In genomic region chr7:150522931-150523330, GRCh38 we compare ENCODE assay signal across 12 cellular contexts. TPM values are rescaled to one million over a fixed set of nuclear protein-coding genes. Genes with fewer than 3 reads are reported as not detected.
A peak's percentile ranks its signal among the peaks of the same experiment; 100 is the strongest.
DNase-seq lines count a peak whose midpoint lies in the region; ATAC-seq, FAIRE-seq and TF ChIP-seq lines count a peak whose summit lies in the region.
"Not testable (repeated sequence)": the region's sequence is repeated elsewhere in the genome, so short reads cannot be mapped to it uniquely, and the experiment has no call there.
"Had no signal": no experiment of that assay in that cellular context is flagged by ENCODE, and none has a peak within 500 bp of the region (broad histone marks: within the 10 kb centered on the region; RNA-seq: fewer than 3 reads in every experiment).

No MANE protein-coding gene starts in this region.

- peak overlapping the region; percentile 11 for H3K4me3 ChIP-seq in CD4-positive, CD25-positive, alpha-beta regulatory T cell (ENCODE audit: low read depth, low read length)
- H3K4me3 ChIP-seq in HUES6 (ENCODE audit: low read depth, low read length), result not testable (repeated sequence)
- H3K4me3 ChIP-seq in H1 (ENCODE audit: extremely low read depth in 1 of 4, insufficient read depth in 2 of 4, low read depth in 3 of 4, low read length in 4 of 4) (peak overlapping the region in 1 of 4 experiments; percentile 29; a peak in 2 of 8 replicates), upper lobe of left lung (peak overlapping the region in 1 of 4 donors; percentile 13)

- TF ChIP-seq POLR2A in H1 (IDR thresholded peaks at IDR 0.05; ENCODE audit: control extremely low read depth in 1 of 2, low read depth in 2 of 2, low read length in 2 of 2); upper lobe of left lung (IDR thresholded peaks at IDR 0.05): not testable (repeated sequence)

- H2BK120ac ChIP-seq in H1 (replicated peaks; ENCODE audit: low read depth, low read length), result not testable (repeated sequence)

- not testable (repeated sequence) for TF ChIP-seq RAD21 in H1 (IDR thresholded peaks at IDR 0.05 in 1 of 2, conservative IDR thresholded peaks at IDR 0.05 in 1 of 2; ENCODE audit: low read depth in 2 of 2, low read length in 2 of 2)

- WGBS in H1 (ENCODE audit: extremely low coverage in 1 of 2, insufficient coverage in 1 of 2, insufficient read length in 1 of 2, insufficient replicate concordance in 2 of 2, low coverage in 1 of 2, low lambda C conversion rate in 2 of 2, missing lambda C conversion rate in 1 of 2), 2 experiments, result 10% methylated on average over 6 of the region's 6 CpGs; no CpG with 5 or more reads in 1 of the 2 experiments
- 63 to 65% methylated on average over 6 of the region's 6 CpGs for WGBS in upper lobe of left lung, 2 donors

- H3K23me2 ChIP-seq in H1 (ENCODE audit: low read depth, low read length), result not testable (repeated sequence)

- H4K20me1 ChIP-seq in H1 (replicated peaks in 1 of 2; ENCODE audit: control insufficient read depth in 1 of 2, insufficient read depth in 2 of 2, low read length in 2 of 2), result not testable (repeated sequence)

- not testable (repeated sequence) for H3K23ac ChIP-seq in H1 (ENCODE audit: insufficient read length)

- TF ChIP-seq CTCF in H1 (IDR thresholded peaks at IDR 0.05; ENCODE audit: control extremely low read depth in 1 of 3, insufficient read depth in 1 of 3, low read depth in 1 of 3, low read length in 3 of 3); upper lobe of left lung (IDR thresholded peaks at IDR 0.05): not testable (repeated sequence)

- H3K27ac Mint-ChIP-seq in CD4-positive, CD25-positive, alpha-beta regulatory T cell, result peak overlapping the region in 2 of 3 donors; percentile 15 to 91
- peak overlapping the region; percentile 94 for H3K27ac Mint-ChIP-seq in T-helper 17 cell
- H3K27ac Mint-ChIP-seq in activated CD8-positive, alpha-beta memory T cell treated with anti-CD3 and anti-CD28 coated beads, Interleukin-2, amount 10 ng/mL, durations not matched to agents 7 days and 5 days, result peak overlapping the region; percentile 33
- peak overlapping the region; percentile 99 for H3K27ac Mint-ChIP-seq in activated naive CD4-positive, alpha-beta T cell treated with anti-CD3 and anti-CD28 coated beads, Interleukin-2, amount 50 U/mL, for 24 hours
- peak overlapping the region in 5 of 6 donors; percentile 33 to 68 (median 61) for H3K27ac Mint-ChIP-seq in immature natural killer cell

- not testable (repeated sequence) for H2BK5ac ChIP-seq in H1 (ENCODE audit: low read depth, low read length)

- not testable (repeated sequence) for H3K27me3 Mint-ChIP-seq in CD4-positive, CD25-positive, alpha-beta regulatory T cell; T-helper 17 cell; activated CD8-positive, alpha-beta memory T cell treated with anti-CD3 and anti-CD28 coated beads, Interleukin-2, amount 10 ng/mL, durations not matched to agents 7 days and 5 days; activated naive CD4-positive, alpha-beta T cell treated with anti-CD3 and anti-CD28 coated beads, Interleukin-2, amount 50 U/mL, for 24 hours; immature natural killer cell (ENCODE audit: low read depth in 3 of 3)

- not testable (repeated sequence) for H2BK12ac ChIP-seq in H1 (ENCODE audit: low read depth, low read length)

- H3K9ac ChIP-seq in HUES6 (ENCODE audit: low read length); H1 (replicated peaks in 1 of 4; ENCODE audit: extremely low read depth in 1 of 4, low read depth in 3 of 4, low read length in 3 of 4): not testable (repeated sequence)

- H3K79me1 ChIP-seq in H1 (ENCODE audit: low read depth, low read length), result not testable (repeated sequence)

- POLR2A ChIA-PET in H1 (lab: Charles Lee; ENCODE audit: partially characterized antibody), result not testable (repeated sequence)

- CTCF ChIA-PET in activated CD8-positive, alpha-beta memory T cell treated with anti-CD3 and anti-CD28 coated beads, Interleukin-2, amount 10 ng/mL, durations not matched to agents 7 days and 5 days (lab: Charles Lee); H1 (lab: Charles Lee; ENCODE audit: partially characterized antibody): not testable (repeated sequence)

- peaks cover 2 to 29% (median 11%) of the 10 kb centered on the region in 7 donors for H3K9me3 Mint-ChIP-seq in CD4-positive, CD25-positive, alpha-beta regulatory T cell
- not testable (repeated sequence) for H3K9me3 Mint-ChIP-seq in activated CD8-positive, alpha-beta memory T cell treated with anti-CD3 and anti-CD28 coated beads, Interleukin-2, amount 10 ng/mL, durations not matched to agents 7 days and 5 days (ENCODE audit: low read depth)
- H3K9me3 Mint-ChIP-seq in activated naive CD4-positive, alpha-beta T cell treated with anti-CD3 and anti-CD28 coated beads, Interleukin-2, amount 50 U/mL, for 24 hours, result peaks cover 25% of the 10 kb centered on the region
- peaks cover 24 to 70% (median 63%) of the 10 kb centered on the region in 6 donors for H3K9me3 Mint-ChIP-seq in immature natural killer cell

- H3K4me3 Mint-ChIP-seq in CD4-positive, CD25-positive, alpha-beta regulatory T cell, result peak overlapping the region; percentile 88 to 96 (median 92)
- H3K4me3 Mint-ChIP-seq in T-helper 17 cell (peak overlapping the region; percentile 28), immature natural killer cell (peak overlapping the region in 4 of 5 donors; percentile 11 to 49 (median 28))
- H3K4me3 Mint-ChIP-seq in activated CD8-positive, alpha-beta memory T cell treated with anti-CD3 and anti-CD28 coated beads, Interleukin-2, amount 10 ng/mL, durations not matched to agents 7 days and 5 days, result peak overlapping the region; percentile 23
- peak overlapping the region; percentile 76 for H3K4me3 Mint-ChIP-seq in activated naive CD4-positive, alpha-beta T cell treated with anti-CD3 and anti-CD28 coated beads, Interleukin-2, amount 50 U/mL, for 24 hours

- not testable (repeated sequence) for H3K18ac ChIP-seq in H1 (ENCODE audit: extremely low read depth, low read length)

- peak overlapping the region; percentile 24 to 51; a peak in 2 of 4 replicates for H3K4me2 ChIP-seq in H1 (ENCODE audit: insufficient read depth in 1 of 2, low read depth in 2 of 2, low read length in 2 of 2)

- TF ChIP-seq EP300 in H1 (IDR thresholded peaks at IDR 0.05; ENCODE audit: borderline replicate concordance in 1 of 2, low read depth in 2 of 2, low read length in 2 of 2); upper lobe of left lung (IDR thresholded peaks at IDR 0.05): not testable (repeated sequence)

- H2BK15ac ChIP-seq in H1 (ENCODE audit: low read length), result not testable (repeated sequence)

- peaks cover 33 to 70% (median 51%) of the 10 kb centered on the region in 4 donors for H3K4me1 Mint-ChIP-seq in CD4-positive, CD25-positive, alpha-beta regulatory T cell
- peaks cover 18% of the 10 kb centered on the region for H3K4me1 Mint-ChIP-seq in T-helper 17 cell
- peaks cover 32% of the 10 kb centered on the region for H3K4me1 Mint-ChIP-seq in activated CD8-positive, alpha-beta memory T cell treated with anti-CD3 and anti-CD28 coated beads, Interleukin-2, amount 10 ng/mL, durations not matched to agents 7 days and 5 days
- H3K4me1 Mint-ChIP-seq in activated naive CD4-positive, alpha-beta T cell treated with anti-CD3 and anti-CD28 coated beads, Interleukin-2, amount 50 U/mL, for 24 hours, result peaks cover 74% of the 10 kb centered on the region
- peaks cover 32 to 85% of the 10 kb centered on the region in 2 donors for H3K4me1 Mint-ChIP-seq in immature natural killer cell

- not testable (repeated sequence) for H4K8ac ChIP-seq in H1 (ENCODE audit: extremely low read depth, insufficient read depth, low read length)

- H3K4ac ChIP-seq in H1 (replicated peaks; ENCODE audit: insufficient read length, low read depth, low read length), result not testable (repeated sequence)

- peaks cover 59% of the 10 kb centered on the region for H3K36me3 Mint-ChIP-seq in CD4-positive, CD25-positive, alpha-beta regulatory T cell
- H3K36me3 Mint-ChIP-seq in T-helper 17 cell (ENCODE audit: low read depth) (peaks cover 23% of the 10 kb centered on the region), immature natural killer cell (peaks cover 67 to 87% (median 84%) of the 10 kb centered on the region in 3 donors)
- H3K36me3 Mint-ChIP-seq in activated CD8-positive, alpha-beta memory T cell treated with anti-CD3 and anti-CD28 coated beads, Interleukin-2, amount 10 ng/mL, durations not matched to agents 7 days and 5 days, result peaks cover 60% of the 10 kb centered on the region
- peaks cover 42% of the 10 kb centered on the region for H3K36me3 Mint-ChIP-seq in activated naive CD4-positive, alpha-beta T cell treated with anti-CD3 and anti-CD28 coated beads, Interleukin-2, amount 50 U/mL, for 24 hours

- not testable (repeated sequence) for H3K27ac ChIP-seq in CD4-positive, CD25-positive, alpha-beta regulatory T cell (ENCODE audit: insufficient read depth, low read length, poor library complexity, severe bottlenecking); H1 (ENCODE audit: low read depth, low read length)
- 0 out of 2 replicates have a peak overlapping the region, but pooled peaks have one; percentile 18 for H3K27ac ChIP-seq in HUES6 (ENCODE audit: low read depth, low read length)
- peak overlapping the region; percentile 26 to 87 (median 64) for H3K27ac ChIP-seq in upper lobe of left lung

- H3K79me2 ChIP-seq in H1 (ENCODE audit: control insufficient read depth in 1 of 2, insufficient read depth in 2 of 2, low read length in 2 of 2), result not testable (repeated sequence)

- H3K36me3 ChIP-seq in CD4-positive, CD25-positive, alpha-beta regulatory T cell (ENCODE audit: control insufficient read depth, insufficient read depth, low read length), result peaks cover 29% of the 10 kb centered on the region
- not testable (repeated sequence) for H3K36me3 ChIP-seq in HUES6 (ENCODE audit: control insufficient read depth, insufficient read depth, low read length); H1 (ENCODE audit: control insufficient read depth in 2 of 4, insufficient read depth in 4 of 4, low read length in 3 of 4); upper lobe of left lung

- not testable (repeated sequence) for DNase-seq in CD4-positive, CD25-positive, alpha-beta regulatory T cell; T-helper 17 cell; activated CD8-positive, alpha-beta memory T cell treated with anti-CD3 and anti-CD28 coated beads, Interleukin-2, amount 10 ng/mL, durations not matched to agents 7 days and 5 days; immature natural killer cell; upper lobe of left lung
- DNase-seq in H1 (ENCODE audit: low read depth in 1 of 2, low spot score in 2 of 2), result peak in 1 of 2 experiments; percentile 50

- peaks cover 18% of the 10 kb centered on the region for H3K4me1 ChIP-seq in CD4-positive, CD25-positive, alpha-beta regulatory T cell (ENCODE audit: control insufficient read depth, insufficient read depth, low read length, poor library complexity, severe bottlenecking)
- H3K4me1 ChIP-seq in HUES6 (ENCODE audit: control insufficient read depth, insufficient read depth, low read length); H1 (replicated peaks in 1 of 4; ENCODE audit: control insufficient read depth in 3 of 4, insufficient read depth in 4 of 4, low read length in 3 of 4); upper lobe of left lung: not testable (repeated sequence)

- ATAC-seq in CD4-positive, CD25-positive, alpha-beta regulatory T cell (ENCODE audit: low read depth in 2 of 2); T-helper 17 cell; activated CD8-positive, alpha-beta memory T cell treated with anti-CD3 and anti-CD28 coated beads, Interleukin-2, amount 10 ng/mL, durations not matched to agents 7 days and 5 days; upper lobe of left lung (ENCODE audit: low FRiP score in 2 of 2): not testable (repeated sequence)

- H4K5ac ChIP-seq in H1 (ENCODE audit: insufficient read length, low read depth, low read length), result not testable (repeated sequence)

- H3K9me3 ChIP-seq in CD4-positive, CD25-positive, alpha-beta regulatory T cell (ENCODE audit: control insufficient read depth in 2 of 2, low read length in 2 of 2), result peaks cover 2 to 14% of the 10 kb centered on the region in 2 experiments
- H3K9me3 ChIP-seq in HUES6 (ENCODE audit: control insufficient read depth, insufficient read depth, low read depth, low read length), result peaks cover 22% of the 10 kb centered on the region
- not testable (repeated sequence) for H3K9me3 ChIP-seq in T-helper 17 cell (ENCODE audit: control insufficient read depth, low read length, poor library complexity, severe bottlenecking); H1 (ENCODE audit: insufficient read depth in 2 of 2, low read depth in 1 of 2, low read length in 1 of 2); upper lobe of left lung

- H4K91ac ChIP-seq in H1 (replicated peaks; ENCODE audit: insufficient read length, low read length), result not testable (repeated sequence)

- H2AK5ac ChIP-seq in H1 (ENCODE audit: low read depth, low read length), result not testable (repeated sequence)

- H3K27me3 ChIP-seq in CD4-positive, CD25-positive, alpha-beta regulatory T cell (ENCODE audit: control insufficient read depth, insufficient read depth, low read length); HUES6 (ENCODE audit: control insufficient read depth, insufficient read depth, low read length); H1 (replicated peaks in 1 of 4; ENCODE audit: control insufficient read depth in 3 of 4, extremely low read depth in 1 of 4, insufficient read depth in 3 of 4, low read length in 3 of 4); upper lobe of left lung: not testable (repeated sequence)

- not testable (repeated sequence) for H3K14ac ChIP-seq in H1 (ENCODE audit: insufficient read length)

- H2AFZ ChIP-seq in H1 (ENCODE audit: low read length), result not testable (repeated sequence)

- not testable (repeated sequence) for H3K56ac ChIP-seq in H1 (replicated peaks; ENCODE audit: insufficient read length, low read depth, low read length)

- not testable (repeated sequence) for FAIRE-seq in H1 (lab: Jason Lieb, UNC)

- not testable (repeated sequence) for H2BK20ac ChIP-seq in H1 (ENCODE audit: low read length)

RNA-seq across cellular contexts. Expression of gene GIMAP7, which starts 8.3 kb away (rescaled TPM):
- total RNA-seq in CD4-positive, CD25-positive, alpha-beta regulatory T cell, result 64.2 TPM
- 1,000 to 10,000 TPM in 1 of 4 donors, 100 to 1,000 TPM in 3; 519 to 1,084 (median 836) TPM for polyA plus RNA-seq in CD4-positive, CD25-positive, alpha-beta regulatory T cell
- 10 to 100 TPM; 62.7 to 68.3 TPM for total RNA-seq in T-helper 17 cell
- total RNA-seq in activated CD8-positive, alpha-beta memory T cell treated with anti-CD3 and anti-CD28 coated beads, Interleukin-2, amount 10 ng/mL, durations not matched to agents 7 days and 5 days, result 10 to 100 TPM; 49.9 to 89.7 TPM
- total RNA-seq in H1 (2021; fragmentation: NEBNext Ultra II Directional; extraction: Animal tissue kit (Norgen Biotek cat#: 25700)), result not detected in 2 replicates
- polyA plus RNA-seq in H1 (2011; rRNA removed), result not detected in 2 replicates
- polyA plus RNA-seq in H1 (2011; cell fraction: cytosol; rRNA removed), result not detected
- not detected for polyA plus RNA-seq in H1 (2011; cell fraction: nucleus; rRNA removed)
- not detected in 4 replicates for polyA plus RNA-seq in H1 (2012, experiment 1 of 2)
- polyA plus RNA-seq in H1 (2012, experiment 2 of 2), result not detected
- not detected for polyA plus RNA-seq in H1 (2013, experiment 1 of 2)
- 0.04 TPM for polyA plus RNA-seq in H1 (2013, experiment 2 of 2)
- not detected in 2 replicates for polyA minus RNA-seq in H1 (2011; rRNA and poly(A)+ RNA removed)
- polyA minus RNA-seq in H1 (2011; cell fraction: cytosol; rRNA and poly(A)+ RNA removed), result not detected
- not detected for polyA minus RNA-seq in H1 (2011; cell fraction: nucleus; rRNA and poly(A)+ RNA removed)
- polyA plus RNA-seq in immature natural killer cell, result 100 to 1,000 TPM; 285 to 709 (median 555) TPM
- 10 to 100 TPM; 32.5 to 45.0 (median 36.8) TPM for total RNA-seq in upper lobe of left lung
- total RNA-seq: Daoy, H7, M059J, RPMI7951 had no signal

RNA-seq across cellular contexts. Expression of gene GIMAP4, which starts 44.3 kb away (rescaled TPM):
- total RNA-seq in CD4-positive, CD25-positive, alpha-beta regulatory T cell, result 90.1 TPM
- polyA plus RNA-seq in CD4-positive, CD25-positive, alpha-beta regulatory T cell, result 100 to 1,000 TPM; 402 to 667 (median 490) TPM
- total RNA-seq in T-helper 17 cell (100 to 1,000 TPM in 1 of 2 donors, 10 to 100 TPM in 1; 62.1 to 113 TPM), upper lobe of left lung (10 to 100 TPM; 34.0 to 78.9 (median 43.0) TPM)
- 100 to 1,000 TPM in 1 of 2 experiments, 10 to 100 TPM in 1; 60.5 to 145 TPM for total RNA-seq in activated CD8-positive, alpha-beta memory T cell treated with anti-CD3 and anti-CD28 coated beads, Interleukin-2, amount 10 ng/mL, durations not matched to agents 7 days and 5 days
- total RNA-seq in H1 (2021; fragmentation: NEBNext Ultra II Directional; extraction: Animal tissue kit (Norgen Biotek cat#: 25700)), result 0.22 TPM in 1 of 2 replicates, not detected in the other
- polyA plus RNA-seq in H1 (2011; rRNA removed) (0.20 TPM in 1 of 2 replicates, not detected in the other), immature natural killer cell (100 to 1,000 TPM; 158 to 420 (median 392) TPM)
- 0.27 TPM for polyA plus RNA-seq in H1 (2011; cell fraction: cytosol; rRNA removed)
- polyA plus RNA-seq in H1 (2011; cell fraction: nucleus; rRNA removed), result not detected
- 0.23 TPM in 1 of 4 replicates, not detected in the others for polyA plus RNA-seq in H1 (2012, experiment 1 of 2)
- not detected for polyA plus RNA-seq in H1 (2012, experiment 2 of 2)
- polyA plus RNA-seq in H1 (2013, experiment 1 of 2), result 0.10 TPM
- polyA plus RNA-seq in H1 (2013, experiment 2 of 2), result 0.11 TPM
- polyA minus RNA-seq in H1 (2011; rRNA and poly(A)+ RNA removed), result 0.54 TPM in 1 of 2 replicates, not detected in the other
- polyA minus RNA-seq in H1 (2011; cell fraction: cytosol; rRNA and poly(A)+ RNA removed), result not detected
- not detected for polyA minus RNA-seq in H1 (2011; cell fraction: nucleus; rRNA and poly(A)+ RNA removed)
- total RNA-seq: Daoy, H7, M059J, RPMI7951 had no signal

Comparison
In these comparisons a context has a peak if more than half of its experiments do, and no peak if none do; other contexts are left out.
1. H3K27ac Mint-ChIP-seq: peak in every context shown above with its lines; median percentile 99 in activated naive CD4-positive, alpha-beta T cell treated with anti-CD3 and anti-CD28 coated beads, Interleukin-2, amount 50 U/mL, for 24 hours; 94 in T-helper 17 cell; 61 in immature natural killer cell; 53 in CD4-positive, CD25-positive, alpha-beta regulatory T cell; 33 in activated CD8-positive, alpha-beta memory T cell treated with anti-CD3 and anti-CD28 coated beads, Interleukin-2, amount 10 ng/mL, durations not matched to agents 7 days and 5 days.
2. H3K4me3 Mint-ChIP-seq: peak in every context shown above with its lines; median percentile 92 in CD4-positive, CD25-positive, alpha-beta regulatory T cell; 76 in activated naive CD4-positive, alpha-beta T cell treated with anti-CD3 and anti-CD28 coated beads, Interleukin-2, amount 50 U/mL, for 24 hours; 28 in T-helper 17 cell; 28 in immature natural killer cell; 23 in activated CD8-positive, alpha-beta memory T cell treated with anti-CD3 and anti-CD28 coated beads, Interleukin-2, amount 10 ng/mL, durations not matched to agents 7 days and 5 days.
3. RNA of gene GIMAP7, which starts 8.3 kb away (total RNA-seq): 49.9 to 89.7 TPM in activated CD8-positive, alpha-beta memory T cell treated with anti-CD3 and anti-CD28 coated beads, Interleukin-2, amount 10 ng/mL, durations not matched to agents 7 days and 5 days, 62.7 to 68.3 TPM in T-helper 17 cell, 64.2 TPM in CD4-positive, CD25-positive, alpha-beta regulatory T cell (single experiment) and 32.5 to 45.0 TPM in upper lobe of left lung; not detected in H1; every median in the first group is over 10 times any median in the second.
4. RNA of gene GIMAP4, which starts 44.3 kb away (total RNA-seq): 60.5 to 145 TPM in activated CD8-positive, alpha-beta memory T cell treated with anti-CD3 and anti-CD28 coated beads, Interleukin-2, amount 10 ng/mL, durations not matched to agents 7 days and 5 days, 62.1 to 113 TPM in T-helper 17 cell, 90.1 TPM in CD4-positive, CD25-positive, alpha-beta regulatory T cell (single experiment) and 34.0 to 78.9 TPM in upper lobe of left lung; 0.22 TPM in H1; every median in the first group is over 10 times any median in the second.